In the genomic region with DNA sequence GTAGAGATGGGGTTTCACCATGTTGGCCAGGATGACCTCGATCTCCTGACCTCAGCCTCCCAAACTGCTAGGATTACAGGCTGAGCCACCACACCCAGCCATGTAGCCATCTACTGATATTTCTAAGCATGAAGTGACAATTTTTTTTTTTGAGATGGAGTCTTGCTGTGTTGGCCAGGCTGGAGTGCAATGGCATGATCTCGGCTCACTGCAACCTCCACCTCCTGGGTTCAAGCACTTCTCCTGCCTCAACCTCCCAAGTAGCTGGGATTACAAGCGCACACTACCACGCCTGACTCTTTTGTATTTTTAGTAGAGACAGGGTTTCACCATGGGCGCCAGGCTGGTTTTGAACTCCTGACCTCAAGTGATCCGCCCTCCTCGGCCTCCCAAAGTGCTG, we compare ENCODE assay signal across 4 cellular contexts. TPM values are rescaled to one million over a fixed set of nuclear protein-coding genes. Genes with fewer than 3 reads are reported as not detected.
"Had no signal": no experiment of that assay in that cellular context is flagged by ENCODE, and none has a peak within 500 bp of the region (broad histone marks: within the 10 kb centered on the region; RNA-seq: fewer than 3 reads in every experiment).

No MANE protein-coding gene starts in this region.

RNA-seq across cellular contexts. Expression of a gene that starts 40.9 kb away (rescaled TPM):
- total RNA-seq: LHCN-M2, M059J, MCF 10A, NCI-H460 had no signal
